In genomic region chr4:159906051-159906450, GRCh38 we compare ENCODE assay signal across 7 cellular contexts.
"Had no signal": no experiment of that assay in that cellular context is flagged by ENCODE, and none has a peak within 500 bp of the region (broad histone marks: within the 10 kb centered on the region; RNA-seq: fewer than 3 reads in every experiment).

No MANE protein-coding gene starts in this region.

- H3K4me3 Mint-ChIP-seq: IgD-negative memory B cell had no signal

- H3K36me3 Mint-ChIP-seq: IgD-negative memory B cell had no signal

- H3K27ac ChIP-seq: HL-60 had no signal

- H3K27me3 Mint-ChIP-seq: IgD-negative memory B cell had no signal

- DNase-seq: IMR-90, KBM-7, KG1 had no signal

- H3K4me1 Mint-ChIP-seq: IgD-negative memory B cell had no signal

- H3K27ac Mint-ChIP-seq: IgD-negative memory B cell had no signal

- ATAC-seq: HepG2, K562 had no signal

- H3K4me3 ChIP-seq: K562 had no signal
